14 cellular contexts compared by ENCODE assay signal in the genomic region with DNA sequence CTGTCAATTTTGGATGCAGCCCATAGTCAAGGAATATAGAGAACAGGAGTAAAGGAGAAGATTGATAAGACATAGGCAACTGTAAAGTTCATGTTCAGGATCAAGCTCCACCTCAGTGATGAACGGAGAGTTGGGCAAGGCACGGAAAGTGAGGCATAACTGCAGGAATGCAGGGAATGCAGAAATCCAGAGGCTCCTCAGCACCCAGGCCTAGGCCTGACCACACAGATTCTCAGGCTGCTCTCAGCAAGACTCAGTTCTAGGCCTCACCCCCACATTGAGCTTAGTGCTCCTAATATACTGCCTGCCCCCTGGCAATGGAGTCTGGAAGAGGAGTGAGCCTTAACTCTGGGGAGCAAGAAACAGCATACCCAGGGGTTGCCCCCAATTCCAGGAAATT. TPM values are rescaled to one million over a fixed set of nuclear protein-coding genes. Genes with fewer than 3 reads are reported as not detected.
DNase-seq lines count a peak whose midpoint lies in the region; ATAC-seq and TF ChIP-seq lines count a peak whose summit lies in the region.
"Had no signal": no experiment of that assay in that cellular context is flagged by ENCODE, and none has a peak within 500 bp of the region (broad histone marks: within the 10 kb centered on the region; RNA-seq: fewer than 3 reads in every experiment).

No MANE protein-coding gene starts in this region.

- DNase-seq in AG09319 (ENCODE audit: extremely low read depth, low read depth), result peak; percentile 46
- DNase-seq in HPDE6-E6E7 (ENCODE audit: extremely low spot score), result peak; percentile 51
- DNase-seq in astrocyte of the hippocampus (ENCODE audit: low read depth, low spot score), result peak; percentile 91
- peak; percentile 96 for DNase-seq in iris pigment epithelial cell (ENCODE audit: low read depth)
- DNase-seq in effector memory CD8-positive, alpha-beta T cell, result no peak
- DNase-seq: activated gamma-delta T cell treated with Interleukin-2 at 50 U/mL for 16 hours; DMS79; naive B cell; NCI-H774; stimulated activated CD4-positive, alpha-beta T cell treated with anti-CD3 and anti-CD28 coated beads, Interleukin-2, amount 100 ng/mL, for 48 hours; upper lobe of left lung had no signal

- TF ChIP-seq CTCF in AG09319 (IDR thresholded peaks at IDR 0.05; ENCODE audit: low read depth, low read length) (no peak), gastroesophageal sphincter (IDR thresholded peaks at IDR 0.05) (no peak)

- no peaks in the 10 kb centered on the region for H3K27me3 ChIP-seq in gastroesophageal sphincter
- H3K27me3 ChIP-seq: upper lobe of left lung had no signal

- no peak for TF ChIP-seq POLR2A in gastroesophageal sphincter (IDR thresholded peaks at IDR 0.05)

- H3K27ac Mint-ChIP-seq in effector memory CD8-positive, alpha-beta T cell, result no peak overlapping the region

- H3K36me3 Mint-ChIP-seq in effector memory CD8-positive, alpha-beta T cell (ENCODE audit: insufficient read depth), result no peaks in the 10 kb centered on the region
- H3K36me3 Mint-ChIP-seq: naive B cell had no signal

- no peak overlapping the region for H3K27ac ChIP-seq in gastroesophageal sphincter
- H3K27ac ChIP-seq: upper lobe of left lung had no signal

- H3K4me3 ChIP-seq in gastroesophageal sphincter, result no peak overlapping the region
- H3K4me3 ChIP-seq: upper lobe of left lung had no signal

- no peaks in the 10 kb centered on the region for H3K4me1 Mint-ChIP-seq in effector memory CD8-positive, alpha-beta T cell (ENCODE audit: low read depth in 2 of 2)

- H3K9me3 Mint-ChIP-seq in effector memory CD8-positive, alpha-beta T cell, result no peaks in the 10 kb centered on the region

- H3K9me3 ChIP-seq in gastroesophageal sphincter, result no peaks in the 10 kb centered on the region
- H3K9me3 ChIP-seq: upper lobe of left lung had no signal

- no peak for ATAC-seq in HG03521 (IDR thresholded peaks at IDR 0.05; ENCODE audit: unreplicated experiment)
- ATAC-seq in effector memory CD8-positive, alpha-beta T cell (replicated peaks), result no peak
- no peak for ATAC-seq in HG02870 (IDR thresholded peaks at IDR 0.05; ENCODE audit: unreplicated experiment)
- ATAC-seq in gastroesophageal sphincter, result no peak

- no peak overlapping the region for H3K4me3 Mint-ChIP-seq in effector memory CD8-positive, alpha-beta T cell
- H3K4me3 Mint-ChIP-seq: naive B cell had no signal

- no peaks in the 10 kb centered on the region for H3K4me1 ChIP-seq in gastroesophageal sphincter

- no peaks in the 10 kb centered on the region for H3K27me3 Mint-ChIP-seq in effector memory CD8-positive, alpha-beta T cell
- H3K27me3 Mint-ChIP-seq: naive B cell had no signal

- 100% methylated on average over 2 of the region's 2 CpGs; no CpG with 5 or more reads in 1 of the 2 donors for WGBS in gastroesophageal sphincter (ENCODE audit: low coverage in 1 of 2), 2 donors

- no peak for TF ChIP-seq EP300 in gastroesophageal sphincter (IDR thresholded peaks at IDR 0.05)

- no peaks in the 10 kb centered on the region for H3K36me3 ChIP-seq in gastroesophageal sphincter
- H3K36me3 ChIP-seq: upper lobe of left lung had no signal

RNA-seq across cellular contexts. Expression of a gene that starts 36.3 kb away (rescaled TPM):
- 10 to 100 TPM; 13.9 to 73.6 (median 47.8) TPM for total RNA-seq in gastroesophageal sphincter

Comparison
In these comparisons a context has a peak if more than half of its experiments do, and no peak if none do; other contexts are left out.
1. DNase-seq: peak in AG09319 (single experiment), HPDE6-E6E7 (single experiment), astrocyte of the hippocampus (single experiment) and iris pigment epithelial cell (single experiment); none in effector memory CD8-positive, alpha-beta T cell (0 of 3).